2 cellular contexts compared by ENCODE assay signal in genomic region chr15:44137750-44138149, GRCh38.
TF ChIP-seq lines count a peak whose summit lies in the region.

No MANE protein-coding gene starts in this region.

TF ChIP-seq in HEK293, 187 proteins besides CTCF, POLR2A, EP300 and RAD21 (continued from another document):
- TF ChIP-seq MEIS1 (CRISPR knock-in tag; IDR thresholded peaks at IDR 0.05; ENCODE audit: borderline replicate concordance), result no peak
- no peak for TF ChIP-seq ZNF600 (tag by site-specific recombination; IDR thresholded peaks at IDR 0.05)
- TF ChIP-seq EGR2 (tag by site-specific recombination; IDR thresholded peaks at IDR 0.05; ENCODE audit: low read depth), result no peak
- no peak for TF ChIP-seq MYNN (tag by site-specific recombination; IDR thresholded peaks at IDR 0.05; ENCODE audit: borderline replicate concordance)

TF ChIP-seq in SK-N-SH, 30 proteins besides CTCF, POLR2A, EP300 and RAD21 (continued from another document):
- no peak for TF ChIP-seq FOXJ3 (CRISPR knock-in tag; IDR thresholded peaks at IDR 0.05)
- no peak for TF ChIP-seq IRF3 (IDR thresholded peaks at IDR 0.05; ENCODE audit: low read depth, low read length)
- 0 out of 2 replicates have a peak, but pooled peaks have one; percentile 6 for TF ChIP-seq TEAD4 (IDR thresholded peaks at IDR 0.05; ENCODE audit: borderline replicate concordance, insufficient read depth)
- TF ChIP-seq SIN3A (IDR thresholded peaks at IDR 0.05; ENCODE audit: borderline replicate concordance, low read depth, low read length), result no peak
- TF ChIP-seq TCF12 (IDR thresholded peaks at IDR 0.05), result peak; percentile 74
- no peak for TF ChIP-seq GATA2 (CRISPR knock-in tag; IDR thresholded peaks at IDR 0.05)
- no peak for TF ChIP-seq CHD2 (IDR thresholded peaks at IDR 0.05; ENCODE audit: low read length, partially characterized antibody)
- no peak for TF ChIP-seq POLR2AphosphoS5 (IDR thresholded peaks at IDR 0.05; ENCODE audit: low read depth, low read length)
- peak; percentile 55; the same call in 1 of the 2 replicates for TF ChIP-seq NFIC (IDR thresholded peaks at IDR 0.05; ENCODE audit: borderline replicate concordance)
- no peak for TF ChIP-seq RCOR1 (IDR thresholded peaks at IDR 0.05; ENCODE audit: low read length)
- TF ChIP-seq USF2 (IDR thresholded peaks at IDR 0.05; ENCODE audit: borderline replicate concordance, low read depth, low read length), result no peak
- TF ChIP-seq RFX5 (IDR thresholded peaks at IDR 0.05; ENCODE audit: low read length), result no peak
